ENCODE assay signal across 8 cellular contexts in the genomic region with DNA sequence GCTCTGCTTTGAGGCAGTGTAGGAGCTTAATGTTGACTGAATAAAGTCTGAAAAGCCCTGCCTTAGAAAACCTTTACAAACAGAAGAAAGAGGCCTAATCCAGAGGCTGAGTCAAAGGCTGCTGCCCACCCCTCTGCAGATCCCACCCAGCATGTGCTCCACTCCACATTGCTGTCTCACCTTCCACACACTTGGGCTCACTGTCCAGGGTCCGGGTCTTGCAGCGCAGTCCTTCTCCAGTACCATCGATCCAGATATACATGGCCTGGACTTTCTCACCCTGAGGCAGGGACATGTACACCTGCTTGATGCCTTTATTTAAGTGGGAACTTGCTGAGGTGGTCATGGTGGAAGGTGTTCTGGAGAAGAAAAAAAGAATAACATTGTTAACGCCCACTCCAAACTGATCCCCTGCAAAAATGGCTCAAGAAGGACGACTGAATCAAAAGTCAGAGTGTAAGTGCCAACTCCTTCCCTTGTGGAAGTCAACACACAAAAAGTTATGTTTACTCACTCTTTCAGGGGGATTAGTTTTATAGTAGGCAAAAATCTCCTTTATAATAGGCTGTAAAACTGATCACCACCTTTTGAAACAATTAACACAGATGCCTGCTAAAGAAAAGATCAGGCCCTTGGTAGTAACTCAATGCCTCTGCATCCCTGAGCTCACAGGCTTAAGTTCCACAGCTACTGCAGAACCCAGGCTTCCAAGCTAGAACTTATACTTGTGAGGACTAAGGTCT. TPM values are rescaled to one million over a fixed set of nuclear protein-coding genes. Genes with fewer than 3 reads are reported as not detected.
A peak's percentile ranks its signal among the peaks of the same experiment; 100 is the strongest.
DNase-seq lines count a peak whose midpoint lies in the region; ATAC-seq, FAIRE-seq and TF ChIP-seq lines count a peak whose summit lies in the region.
"Had no signal": no experiment of that assay in that cellular context is flagged by ENCODE, and none has a peak within 500 bp of the region (broad histone marks: within the 10 kb centered on the region; RNA-seq: fewer than 3 reads in every experiment).

No MANE protein-coding gene starts in this region.

- DNase-seq in HL-60 (ENCODE audit: low read depth in 1 of 2, low spot score in 1 of 2) (no peak), astrocyte of the cerebellum (ENCODE audit: low read depth) (no peak), HepG2 (ENCODE audit: low spot score) (no peak), stomach (no peak), GM20000 (ENCODE audit: low spot score) (no peak)

- peak overlapping the region; percentile 95 for H3K27ac ChIP-seq in HL-60 (replicated peaks)
- no peak overlapping the region for H3K27ac ChIP-seq in HepG2 (ENCODE audit: extremely low read length, insufficient read depth, low read length)
- H3K27ac ChIP-seq in stomach: peak overlapping the region; percentile 38 to 99 (median 98)

- TF ChIP-seq RAD21 in HepG2 (CRISPR knock-in tag; IDR thresholded peaks at IDR 0.05): no peak

- H3K4me1 ChIP-seq in HepG2 (ENCODE audit: insufficient read depth, low read length) (peaks cover 61% of the 10 kb centered on the region), stomach (peaks cover 58 to 66% (median 63%) of the 10 kb centered on the region in 4 donors)

- no TSS peak for BruUV-seq in HepG2 (replicated peaks; lab: Mats Ljungman, UMichigan)

- H3K9ac ChIP-seq in HepG2 (ENCODE audit: insufficient read depth, low read depth, low read length): peak overlapping the region; percentile 97

- TF ChIP-seq EP300 in HepG2 (IDR thresholded peaks at IDR 0.05; ENCODE audit: low read depth in 2 of 2, low read length in 2 of 2) (no peak), HepG2 (CRISPR knock-in tag; IDR thresholded peaks at IDR 0.05; ENCODE audit: borderline replicate concordance) (no peak), stomach (IDR thresholded peaks at IDR 0.05) (no peak)

- in situ Hi-C loops in astrocyte of the cerebellum (cut with HindIII; ENCODE audit: low sequenced_read_pairs) (no loop called here), HepG2 (cut with HindIII; ENCODE audit: extremely low pct_ligation_motif_present, low pct_unique_long_range_greater_than_20kb) (no loop called here)

- peak overlapping the region; percentile 89 for H3K4me2 ChIP-seq in HepG2 (ENCODE audit: low read depth, low read length)

- H3K9me3 ChIP-seq in HepG2 (ENCODE audit: low read length): no peaks in the 10 kb centered on the region
- H3K9me3 ChIP-seq in stomach: no peaks in the 10 kb centered on the region

- intact Hi-C loops in HepG2 (cut with micrococcal nuclease; ENCODE audit: unreplicated experiment) (no loop called here), stomach (cut with DNase I; ENCODE audit: low total_unique reads) (no loop called here)

- no peak for ATAC-seq in HepG2
- no peak for ATAC-seq in HG03442 (IDR thresholded peaks at IDR 0.05; ENCODE audit: unreplicated experiment)
- ATAC-seq in GM18517 (IDR thresholded peaks at IDR 0.05; ENCODE audit: unreplicated experiment): no peak

- TF ChIP-seq POLR2A in HepG2 (IDR thresholded peaks at IDR 0.05; ENCODE audit: insufficient read depth in 1 of 2, low read depth in 2 of 2, low read length in 2 of 2): peak in 1 of 2 experiments; percentile 22; a peak in 1 of 4 replicates
- no peak for TF ChIP-seq POLR2A in stomach (IDR thresholded peaks at IDR 0.05)

- WGBS in HepG2 (ENCODE audit: low lambda C conversion rate): 59% methylated on average over 5 of the region's 5 CpGs
- WGBS in stomach, 5 donors: 21 to 52% (median 34%) methylated on average over 5 of the region's 5 CpGs

- CTCF ChIA-PET in HepG2 (lab: Yijun Ruan, JAX; ENCODE audit: low intra/inter-chr PET ratio, low total read pairs): no interaction called here

- no peaks in the 10 kb centered on the region for H3K27me3 ChIP-seq in HL-60 (ENCODE audit: insufficient read depth, poor library complexity, severe bottlenecking)
- no peaks in the 10 kb centered on the region; a peak in 1 of 5 replicates for H3K27me3 ChIP-seq in HepG2 (ENCODE audit: control insufficient read depth in 1 of 2, insufficient read depth in 2 of 2, low read length in 2 of 2)
- no peaks in the 10 kb centered on the region for H3K27me3 ChIP-seq in stomach

- no peak for FAIRE-seq in HepG2 (lab: Jason Lieb, UNC)
- FAIRE-seq: bronchial epithelial cell had no signal

- H3K4me3 ChIP-seq in HL-60 (replicated peaks; ENCODE audit: insufficient read depth, low read length): peak overlapping the region; percentile 56
- H3K4me3 ChIP-seq in astrocyte of the cerebellum (ENCODE audit: low read depth, low read length): peak overlapping the region; percentile 95
- peak overlapping the region; percentile 94 to 98 (median 97) for H3K4me3 ChIP-seq in HepG2 (replicated peaks in 1 of 3; ENCODE audit: insufficient read depth in 1 of 3, low read depth in 2 of 3, low read length in 3 of 3)
- peak overlapping the region; percentile 70 to 94 (median 78) for H3K4me3 ChIP-seq in stomach

- POLR2A ChIA-PET in HepG2 (lab: Yijun Ruan, JAX): interaction anchor here (0.7 to 4.5 kb wide), 7 partner anchors 8 to 245 kb away, joined by 3 to 45 read pairs (median 21); no protein-coding TSS in a partner anchor

- no peak overlapping the region for H2AFZ ChIP-seq in HepG2 (ENCODE audit: low read length)

- peaks cover 29 to 51% of the 10 kb centered on the region in 2 experiments for H3K36me3 ChIP-seq in HepG2 (replicated peaks in 1 of 2; ENCODE audit: control insufficient read depth in 1 of 2, insufficient read depth in 2 of 2, low read length in 2 of 2)
- H3K36me3 ChIP-seq in stomach: peaks cover 60 to 79% (median 71%) of the 10 kb centered on the region in 4 donors

- H3K79me2 ChIP-seq in HepG2 (ENCODE audit: insufficient read depth, low read length): peaks cover 59% of the 10 kb centered on the region

- H4K20me1 ChIP-seq in HepG2 (ENCODE audit: insufficient read depth, low read length): peaks cover 64% of the 10 kb centered on the region

- no peak for TF ChIP-seq CTCF in HL-60 (IDR thresholded peaks at IDR 0.05; ENCODE audit: insufficient read depth, low read length)
- TF ChIP-seq CTCF in astrocyte of the cerebellum (IDR thresholded peaks at IDR 0.05; ENCODE audit: low read depth, low read length, missing control alignments): no peak
- no peak for TF ChIP-seq CTCF in HepG2 (CRISPR knock-in tag; IDR thresholded peaks at IDR 0.05)
- no peak for TF ChIP-seq CTCF in stomach (IDR thresholded peaks at IDR 0.05)
- TF ChIP-seq CTCF in GM20000 (IDR thresholded peaks at IDR 0.05; ENCODE audit: extremely low read depth, missing control alignments): no peak

RNA-seq across cellular contexts. Expression of a gene that starts 3.0 kb away (rescaled TPM):
- 827 and 909 TPM in 2 replicates for total RNA-seq in HepG2 (2016; rRNA removed; fragmentation: Illumina TruSeq; extraction: Trizol)
- 302 and 314 TPM in 2 replicates for total RNA-seq in HepG2 (2016; cell fraction: cytosol; rRNA removed; fragmentation: Illumina TruSeq; extraction: Trizol; ENCODE audit: low read depth)
- total RNA-seq in HepG2 (2016; cell fraction: insoluble cytoplasmic fraction; rRNA removed; fragmentation: Illumina TruSeq; extraction: Trizol): 827 and 907 TPM in 2 replicates
- total RNA-seq in HepG2 (2016; cell fraction: membrane; rRNA removed; fragmentation: Illumina TruSeq; extraction: Trizol): 525 and 530 TPM in 2 replicates
- 383 and 412 TPM in 2 replicates for total RNA-seq in HepG2 (2016; cell fraction: nucleus; rRNA removed; fragmentation: Illumina TruSeq; extraction: Trizol)
- 423 and 501 TPM in 2 replicates for polyA plus RNA-seq in HepG2 (2011; rRNA removed)
- polyA plus RNA-seq in HepG2 (2011; cell fraction: cytosol; rRNA removed): 374 and 406 TPM in 2 replicates
- 417 and 464 TPM in 2 replicates for polyA plus RNA-seq in HepG2 (2011; cell fraction: nucleus; rRNA removed)
- 601 and 740 TPM in 2 replicates for polyA plus RNA-seq in HepG2 (2012)
- polyA plus RNA-seq in HepG2 (2016; cell fraction: cytosol; fragmentation: Illumina TruSeq; extraction: Trizol; ENCODE audit: low read depth): 207 and 236 TPM in 2 replicates
- 748 and 770 TPM in 2 replicates for polyA plus RNA-seq in HepG2 (2016; cell fraction: insoluble cytoplasmic fraction; fragmentation: Illumina TruSeq; extraction: Trizol; ENCODE audit: low read depth)
- polyA plus RNA-seq in HepG2 (2016; cell fraction: membrane; fragmentation: Illumina TruSeq; extraction: Trizol; ENCODE audit: low read depth): 234 and 236 TPM in 2 replicates
- 513 and 558 TPM in 2 replicates for polyA plus RNA-seq in HepG2 (2016; cell fraction: nucleus; fragmentation: Illumina TruSeq; extraction: Trizol; ENCODE audit: insufficient read depth, low read depth)
- 21.3 and 447 TPM in 2 replicates for polyA minus RNA-seq in HepG2 (2011; rRNA and poly(A)+ RNA removed; ENCODE audit: low replicate concordance)
- polyA minus RNA-seq in HepG2 (2011; cell fraction: cytosol; rRNA and poly(A)+ RNA removed): 472 and 515 TPM in 2 replicates
- 168 and 231 TPM in 2 replicates for polyA minus RNA-seq in HepG2 (2011; cell fraction: nucleus; rRNA and poly(A)+ RNA removed)
- total RNA-seq in stomach: 1,000 to 10,000 TPM in 4 of 5 donors, 100 to 1,000 TPM in 1; 102 to 1,958 (median 1,662) TPM
- polyA plus RNA-seq in stomach: 1,000 to 10,000 TPM in 2 of 3 donors, 100 to 1,000 TPM in 1; 763 to 1,536 (median 1,525) TPM

RNA-seq across cellular contexts. Expression of a gene that starts 11.9 kb away (rescaled TPM):
- total RNA-seq in HepG2 (2016; rRNA removed; fragmentation: Illumina TruSeq; extraction: Trizol) (not detected in 2 replicates), stomach (not detected)
- total RNA-seq in HepG2 (2016; cell fraction: cytosol; rRNA removed; fragmentation: Illumina TruSeq; extraction: Trizol; ENCODE audit: low read depth): not detected in 2 replicates
- not detected in 2 replicates for total RNA-seq in HepG2 (2016; cell fraction: insoluble cytoplasmic fraction; rRNA removed; fragmentation: Illumina TruSeq; extraction: Trizol)
- not detected in 2 replicates for total RNA-seq in HepG2 (2016; cell fraction: membrane; rRNA removed; fragmentation: Illumina TruSeq; extraction: Trizol)
- not detected in 2 replicates for total RNA-seq in HepG2 (2016; cell fraction: nucleus; rRNA removed; fragmentation: Illumina TruSeq; extraction: Trizol)
- polyA plus RNA-seq in HepG2 (2011; rRNA removed) (not detected in 2 replicates), stomach (not detected)
- polyA plus RNA-seq in HepG2 (2011; cell fraction: cytosol; rRNA removed): not detected in 2 replicates
- not detected in 2 replicates for polyA plus RNA-seq in HepG2 (2011; cell fraction: nucleus; rRNA removed)
- polyA plus RNA-seq in HepG2 (2012): not detected in 2 replicates
- not detected in 2 replicates for polyA plus RNA-seq in HepG2 (2016; cell fraction: cytosol; fragmentation: Illumina TruSeq; extraction: Trizol; ENCODE audit: low read depth)
- not detected in 2 replicates for polyA plus RNA-seq in HepG2 (2016; cell fraction: insoluble cytoplasmic fraction; fragmentation: Illumina TruSeq; extraction: Trizol; ENCODE audit: low read depth)
- polyA plus RNA-seq in HepG2 (2016; cell fraction: membrane; fragmentation: Illumina TruSeq; extraction: Trizol; ENCODE audit: low read depth): not detected in 2 replicates
- polyA plus RNA-seq in HepG2 (2016; cell fraction: nucleus; fragmentation: Illumina TruSeq; extraction: Trizol; ENCODE audit: insufficient read depth, low read depth): not detected in 2 replicates
- not detected in 2 replicates for polyA minus RNA-seq in HepG2 (2011; rRNA and poly(A)+ RNA removed; ENCODE audit: low replicate concordance)
- not detected in 2 replicates for polyA minus RNA-seq in HepG2 (2011; cell fraction: cytosol; rRNA and poly(A)+ RNA removed)
- not detected in 2 replicates for polyA minus RNA-seq in HepG2 (2011; cell fraction: nucleus; rRNA and poly(A)+ RNA removed)
- total RNA-seq: bronchial epithelial cell had no signal
